ENCODE assay signal across 14 cellular contexts in genomic region chr1:220655961-220656720, GRCh38.
DNase-seq lines count a peak whose midpoint lies in the region; ATAC-seq lines count a peak whose summit lies in the region.
"Had no signal": no experiment of that assay in that cellular context is flagged by ENCODE, and none has a peak within 500 bp of the region (broad histone marks: within the 10 kb centered on the region; RNA-seq: fewer than 3 reads in every experiment).

No MANE protein-coding gene starts in this region.

- H3K9me3 ChIP-seq in HAP-1 = no peaks in the 10 kb centered on the region
- no peaks in the 10 kb centered on the region for H3K9me3 ChIP-seq in effector memory CD4-positive, alpha-beta T cell (ENCODE audit: control insufficient read depth, low read length)
- H3K9me3 ChIP-seq: lower lobe of right lung had no signal

- DNase-seq in DMS 273 treated with DMSO at 0.1 percent for 48 hours (lab: John Stamatoyannopoulos, UW) = peak; percentile 87
- peak; percentile 90 for DNase-seq in NCI-H2171 treated with DMSO at 0.1 percent for 48 hours (lab: John Stamatoyannopoulos, UW)
- no peak for DNase-seq in HAP-1 (ENCODE audit: low spot score in 2 of 2)
- no peak for DNase-seq in cortex of kidney (lab: John Stamatoyannopoulos, UW)
- no peak for DNase-seq in iPS-NIHi7 (ENCODE audit: extremely low spot score)
- no peak for DNase-seq in effector memory CD4-positive, alpha-beta T cell
- DNase-seq: COR-L47, dermis blood vessel endothelial cell, lower lobe of right lung, NCI-H345, RPMI8226 had no signal

- no peaks in the 10 kb centered on the region for H3K27me3 ChIP-seq in HAP-1 (ENCODE audit: low read depth)
- no peaks in the 10 kb centered on the region for H3K27me3 ChIP-seq in effector memory CD4-positive, alpha-beta T cell (replicated peaks; ENCODE audit: control insufficient read depth, insufficient read depth, low read length, poor library complexity, severe bottlenecking)

- H3K4me3 ChIP-seq in HAP-1 = no peak overlapping the region
- H3K4me3 ChIP-seq in effector memory CD4-positive, alpha-beta T cell (ENCODE audit: insufficient read depth, low read depth, low read length, poor library complexity, severe bottlenecking) = no peak overlapping the region
- H3K4me3 ChIP-seq: lower lobe of right lung had no signal

- ATAC-seq in GM19438 (IDR thresholded peaks at IDR 0.05; ENCODE audit: low read depth, unreplicated experiment) (peak; percentile 38), HG02885 (IDR thresholded peaks at IDR 0.05; ENCODE audit: poor library complexity, unreplicated experiment) (peak; percentile 24)
- ATAC-seq: lower lobe of right lung; natural killer cell treated with Interleukin-12 subunit alpha and Interleukin-12 subunit beta and Interleukin-15 and Interleukin-18, amount 100 ng/mL, for 72 hours had no signal

- H3K4me1 ChIP-seq in HAP-1 = no peaks in the 10 kb centered on the region
- no peaks in the 10 kb centered on the region for H3K4me1 ChIP-seq in effector memory CD4-positive, alpha-beta T cell (ENCODE audit: control insufficient read depth, insufficient read depth, low read length, poor library complexity, severe bottlenecking)
- H3K4me1 ChIP-seq: lower lobe of right lung had no signal

- in situ Hi-C loops in HAP-1 (cut with MboI; ENCODE audit: low sequenced_read_pairs) = no loop called here

- H3K27ac ChIP-seq in effector memory CD4-positive, alpha-beta T cell (ENCODE audit: insufficient read depth, low read length, poor library complexity, severe bottlenecking) = no peak overlapping the region
- H3K27ac ChIP-seq: lower lobe of right lung had no signal

- H3K36me3 ChIP-seq in HAP-1 (replicated peaks) = peaks cover 6% of the 10 kb centered on the region
- no peaks in the 10 kb centered on the region for H3K36me3 ChIP-seq in effector memory CD4-positive, alpha-beta T cell (ENCODE audit: control insufficient read depth, insufficient read depth, low read length)
- H3K36me3 ChIP-seq: lower lobe of right lung had no signal

Comparison
In these comparisons a context has a peak if more than half of its experiments do, and no peak if none do; other contexts are left out.
1. DNase-seq: peak in DMS 273 treated with DMSO at 0.1 percent for 48 hours (single experiment) and NCI-H2171 treated with DMSO at 0.1 percent for 48 hours (single experiment); none in HAP-1 (0 of 2), cortex of kidney (single experiment), iPS-NIHi7 (single experiment) and effector memory CD4-positive, alpha-beta T cell (0 of 3).